Comparison of ENCODE assay signal across 1 cellular context in the genomic region with DNA sequence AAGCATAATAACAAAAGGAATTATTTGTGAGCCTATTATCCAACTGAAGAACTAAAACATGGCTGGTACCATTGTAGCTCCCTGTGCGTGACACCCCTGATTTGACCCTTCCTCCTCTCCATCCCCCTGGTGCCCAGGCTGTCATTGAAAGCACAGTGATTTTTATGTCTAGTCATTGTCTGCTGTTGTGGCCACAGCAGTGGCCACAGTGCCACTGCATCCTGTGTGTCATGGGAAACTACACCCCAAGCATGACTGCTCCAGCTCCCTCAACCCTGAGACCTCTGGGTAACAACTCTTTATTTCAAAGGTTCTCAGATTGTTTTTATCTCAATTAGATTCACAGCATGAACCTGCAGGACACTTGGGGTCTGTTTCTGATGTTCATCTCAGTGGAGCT.
TF ChIP-seq lines count a peak whose summit lies in the region.

No MANE protein-coding gene starts in this region.

TF ChIP-seq in K562, 482 proteins besides CTCF, POLR2A, EP300 and RAD21:
- peak; percentile 18; the same call in 1 of the 2 replicates for TF ChIP-seq NFE2 (IDR thresholded peaks at IDR 0.05; ENCODE audit: low read depth)
- TF ChIP-seq POLR2G (IDR thresholded peaks at IDR 0.05; ENCODE audit: low read depth, low read length): no peak
